In the genomic region with DNA sequence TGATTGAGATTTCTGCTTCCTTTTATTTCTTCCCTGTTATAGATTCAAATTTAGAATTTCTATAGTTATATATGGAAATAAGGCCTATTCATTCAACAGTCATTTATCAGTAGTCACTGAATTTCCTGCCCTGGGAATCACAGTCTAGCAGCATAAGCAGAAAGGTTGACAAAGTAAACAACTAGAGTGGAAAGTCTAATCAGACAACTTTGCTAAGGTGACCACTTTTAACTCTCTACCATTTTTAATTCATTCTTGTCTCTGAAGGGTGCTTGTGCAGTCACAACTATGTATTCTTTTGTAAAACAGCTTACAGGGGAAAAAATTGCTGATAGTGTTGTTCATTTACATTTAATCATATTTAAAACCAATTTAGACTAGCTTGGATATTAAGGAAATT, we compare ENCODE assay signal across 16 cellular contexts.
A peak's percentile ranks its signal among the peaks of the same experiment; 100 is the strongest.
DNase-seq lines count a peak whose midpoint lies in the region; ATAC-seq, FAIRE-seq and TF ChIP-seq lines count a peak whose summit lies in the region.
"Had no signal": no experiment of that assay in that cellular context is flagged by ENCODE, and none has a peak within 500 bp of the region (broad histone marks: within the 10 kb centered on the region; RNA-seq: fewer than 3 reads in every experiment).

No MANE protein-coding gene starts in this region.

- FAIRE-seq in islet of Langerhans (lab: Jason Lieb, UNC): peak; percentile 49
- FAIRE-seq: HepG2 had no signal

- H3K27me3 ChIP-seq in HUES48 (ENCODE audit: control insufficient read depth, insufficient read depth, low read length) (no peaks in the 10 kb centered on the region), brain microvascular endothelial cell (replicated peaks) (no peaks in the 10 kb centered on the region)
- H3K27me3 ChIP-seq: BE2C had no signal

- ATAC-seq in GM21515 (IDR thresholded peaks at IDR 0.05; ENCODE audit: unreplicated experiment): no peak
- ATAC-seq: CD8-positive, alpha-beta T cell; HepG2 had no signal

- in situ Hi-C loops in brain microvascular endothelial cell (cut with HindIII; ENCODE audit: low pct_ligation_motif_present, low sequenced_read_pairs): no loop called here

- no peak for TF ChIP-seq CTCF in brain microvascular endothelial cell (IDR thresholded peaks at IDR 0.05; ENCODE audit: low read depth, low read length, missing control alignments)
- no peak for TF ChIP-seq CTCF in foreskin fibroblast (IDR thresholded peaks at IDR 0.05; ENCODE audit: low read depth, low read length)

- 0 out of 2 replicates have a peak, but pooled peaks cover 3% of the 10 kb centered on the region for H3K4me1 ChIP-seq in HUES48 (ENCODE audit: control insufficient read depth, insufficient read depth, low read length)
- H3K4me1 ChIP-seq: BE2C had no signal

- H3K36me3 ChIP-seq in HUES48 (ENCODE audit: control insufficient read depth, insufficient read depth, low read length) (no peaks in the 10 kb centered on the region), brain microvascular endothelial cell (replicated peaks) (no peaks in the 10 kb centered on the region)
- H3K36me3 ChIP-seq: BE2C had no signal

- H3K27ac ChIP-seq in HUES48 (ENCODE audit: low read depth, low read length) (peak overlapping the region; percentile 71), brain microvascular endothelial cell (peak overlapping the region; percentile 99)

- no peaks in the 10 kb centered on the region for H3K9me3 ChIP-seq in HUES48 (ENCODE audit: control insufficient read depth, insufficient read depth, low read length)
- H3K9me3 ChIP-seq: BE2C had no signal

- H3K4me3 ChIP-seq in HUES48 (ENCODE audit: low read depth, low read length) (no peak overlapping the region), brain microvascular endothelial cell (ENCODE audit: low read depth, low read length) (no peak overlapping the region), foreskin fibroblast (ENCODE audit: low read depth in 1 of 2, low read length in 2 of 2) (no peak overlapping the region)

- no peak overlapping the region for H3K9ac ChIP-seq in HUES48 (ENCODE audit: low read depth, low read length)

- peak; percentile 22 for DNase-seq in brain microvascular endothelial cell
- DNase-seq in pulmonary artery endothelial cell (ENCODE audit: low read depth, low spot score): peak; percentile 32
- no peak for DNase-seq in inferior parietal cortex (ENCODE audit: extremely low spot score)
- DNase-seq in SW 1271 (lab: John Stamatoyannopoulos, UW): no peak
- DNase-seq in foreskin fibroblast: no peak
- DNase-seq: BE2C; CD8-positive, alpha-beta T cell; KG1; NCI-H2107; NCI-H526 treated with DMSO at 0.1 percent for 48 hours; NK-92 treated with Interleukin-12 subunit alpha and Interleukin-12 subunit beta, amount 100 ng/mL, for 24 hours; SHP77 treated with DMSO at 0.1 percent for 48 hours had no signal

Comparison
In these comparisons a context has a peak if more than half of its experiments do, and no peak if none do; other contexts are left out.
1. DNase-seq: peak in brain microvascular endothelial cell (single experiment) and pulmonary artery endothelial cell (single experiment); none in inferior parietal cortex (single experiment), SW 1271 (0 of 2) and foreskin fibroblast (0 of 2).